1 cellular context compared by ENCODE assay signal in the genomic region with DNA sequence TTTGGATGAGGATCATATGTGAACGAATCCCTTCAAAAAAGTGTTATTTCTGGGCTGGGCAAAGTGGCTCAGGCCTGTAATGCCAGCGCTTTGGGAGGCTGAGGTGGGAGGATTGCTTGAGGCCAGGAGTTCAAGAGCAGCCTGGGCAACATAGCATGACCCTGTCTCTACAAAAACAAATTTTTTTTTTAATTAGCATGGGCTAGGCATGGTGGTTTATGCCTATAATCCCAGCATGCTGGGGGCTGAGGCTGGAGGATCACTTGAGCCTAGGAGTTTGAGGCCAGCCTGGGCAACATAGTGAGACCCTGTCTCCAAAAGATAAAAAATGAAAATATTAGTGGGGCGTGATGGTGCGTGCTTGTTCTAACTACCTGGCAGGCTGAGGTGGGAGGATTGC.
A peak's percentile ranks its signal among the peaks of the same experiment; 100 is the strongest.
TF ChIP-seq lines count a peak whose summit lies in the region.

No MANE protein-coding gene starts in this region.

TF ChIP-seq in K562, 482 proteins besides CTCF, POLR2A, EP300 and RAD21:
- TF ChIP-seq RBM25 (IDR thresholded peaks at IDR 0.05; ENCODE audit: low read depth, low read length, severe bottlenecking) (peak; percentile 6), DPF2 (IDR thresholded peaks at IDR 0.05) (no peak), ZNF121 (CRISPR knock-in tag; conservative IDR thresholded peaks at IDR 0.05) (peak; percentile 62; the same call in 1 of the 2 replicates), PHF20 (IDR thresholded peaks at IDR 0.05; ENCODE audit: partially characterized antibody) (no peak), ZNF316 (IDR thresholded peaks at IDR 0.05) (no peak), NR2F6 (CRISPR knock-in tag; IDR thresholded peaks at IDR 0.05) (no peak), RHOXF2B (CRISPR knock-in tag; conservative IDR thresholded peaks at IDR 0.05) (no peak), FOXK2 (conservative IDR thresholded peaks at IDR 0.05 in 1 of 2, IDR thresholded peaks at IDR 0.05 in 1 of 2; ENCODE audit: low read depth in 2 of 2) (no peak), HNRNPK (IDR thresholded peaks at IDR 0.05; ENCODE audit: low read depth, low read length, poor library complexity, severe bottlenecking) (no peak), ZNF75A (CRISPR knock-in tag; IDR thresholded peaks at IDR 0.05) (no peak), ZFPM2 (CRISPR knock-in tag; IDR thresholded peaks at IDR 0.05) (no peak), ETV6 (IDR thresholded peaks at IDR 0.05; ENCODE audit: borderline replicate concordance in 1 of 2, low read depth in 2 of 2, low read length in 1 of 2) (no peak), ETV6 (CRISPR knock-in tag; IDR thresholded peaks at IDR 0.05; ENCODE audit: borderline replicate concordance) (no peak)
- TF ChIP-seq, protein P1, sequence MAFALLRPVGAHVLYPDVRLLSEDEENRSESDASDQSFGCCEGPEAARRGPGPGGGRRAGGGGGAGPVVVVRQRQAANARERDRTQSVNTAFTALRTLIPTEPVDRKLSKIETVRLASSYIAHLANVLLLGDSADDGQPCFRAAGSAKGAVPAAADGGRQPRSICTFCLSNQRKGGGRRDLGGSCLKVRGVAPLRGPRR (CRISPR knock-in tag; IDR thresholded peaks at IDR 0.05): no peak
